28 cellular contexts compared by ENCODE assay signal in genomic region chr14:34344318-34344717, GRCh38.
"Had no signal": no experiment of that assay in that cellular context is flagged by ENCODE, and none has a peak within 500 bp of the region (broad histone marks: within the 10 kb centered on the region; RNA-seq: fewer than 3 reads in every experiment).

No MANE protein-coding gene starts in this region.

- H3K27me3 ChIP-seq: ascending aorta, cardiac muscle cell, colonic mucosa, SJCRH30 had no signal

- H3K27ac ChIP-seq: ascending aorta, cardiac muscle cell, colonic mucosa, SJCRH30, SK-N-MC had no signal

- H3K36me3 ChIP-seq: ascending aorta, cardiac muscle cell, colonic mucosa, SJCRH30 had no signal

- ATAC-seq: activated CD4-positive, alpha-beta T cell treated with anti-CD3 and anti-CD28 coated beads for 36 hours; activated CD4-positive, CD25-positive, alpha-beta regulatory T cell treated with anti-CD3 and anti-CD28 coated beads, Interleukin-2, amount 50 U/mL, for 24 hours; activated CD8-positive, alpha-beta T cell treated with anti-CD3 and anti-CD28 coated beads, Interleukin-2, amount 10 ng/mL, durations not matched to agents 7 days and 5 days; WTC11 had no signal

- DNase-seq: activated CD4-positive, alpha-beta T cell treated with anti-CD3 and anti-CD28 coated beads for 36 hours; activated CD4-positive, alpha-beta T cell treated with anti-CD3 and anti-CD28 coated beads, Interleukin-2, amount 10 ng/mL, durations not matched to agents 7 days and 5 days; activated CD4-positive, alpha-beta T cell treated with anti-CD3 and anti-CD28 coated beads, Interleukin-2, amount 50 U/mL, for 48 hours; activated CD8-positive, alpha-beta T cell treated with anti-CD3 and anti-CD28 coated beads, Interleukin-2, amount 10 ng/mL, durations not matched to agents 7 days and 5 days; activated gamma-delta T cell; activated naive CD4-positive, alpha-beta T cell treated with Interleukin-2 at 50 U/mL for 16 hours; activated naive CD8-positive, alpha-beta T cell treated with anti-CD3 and anti-CD28 coated beads, Interleukin-2, amount 10 ng/mL, durations not matched to agents 7 days and 5 days; activated T-cell treated with anti-CD3 and anti-CD28 coated beads, Interleukin-2, amount 50 U/mL, for 24 hours; amygdala; colonic mucosa; NCI-H1092; NCI-H1417 treated with DMSO at 0.1 percent for 48 hours; NCI-H187 treated with DMSO at 0.1 percent for 48 hours; NCI-H2081; NCI-H2171 treated with DMSO at 0.1 percent for 48 hours; NCI-H2227 treated with DMSO at 0.1 percent for 48 hours; NCI-H446 treated with DMSO at 0.1 percent for 48 hours; NCI-H524; NCI-H69; NCI-H82; OCI-M1; SHP77; SJCRH30 had no signal

- H3K4me3 ChIP-seq: ascending aorta, cardiac muscle cell, colonic mucosa, SJCRH30, SK-N-MC had no signal

- H3K4me1 ChIP-seq: ascending aorta, colonic mucosa had no signal

- H3K9me3 ChIP-seq: ascending aorta, colonic mucosa had no signal
